Comparison of ENCODE assay signal across 8 cellular contexts in the genomic region with DNA sequence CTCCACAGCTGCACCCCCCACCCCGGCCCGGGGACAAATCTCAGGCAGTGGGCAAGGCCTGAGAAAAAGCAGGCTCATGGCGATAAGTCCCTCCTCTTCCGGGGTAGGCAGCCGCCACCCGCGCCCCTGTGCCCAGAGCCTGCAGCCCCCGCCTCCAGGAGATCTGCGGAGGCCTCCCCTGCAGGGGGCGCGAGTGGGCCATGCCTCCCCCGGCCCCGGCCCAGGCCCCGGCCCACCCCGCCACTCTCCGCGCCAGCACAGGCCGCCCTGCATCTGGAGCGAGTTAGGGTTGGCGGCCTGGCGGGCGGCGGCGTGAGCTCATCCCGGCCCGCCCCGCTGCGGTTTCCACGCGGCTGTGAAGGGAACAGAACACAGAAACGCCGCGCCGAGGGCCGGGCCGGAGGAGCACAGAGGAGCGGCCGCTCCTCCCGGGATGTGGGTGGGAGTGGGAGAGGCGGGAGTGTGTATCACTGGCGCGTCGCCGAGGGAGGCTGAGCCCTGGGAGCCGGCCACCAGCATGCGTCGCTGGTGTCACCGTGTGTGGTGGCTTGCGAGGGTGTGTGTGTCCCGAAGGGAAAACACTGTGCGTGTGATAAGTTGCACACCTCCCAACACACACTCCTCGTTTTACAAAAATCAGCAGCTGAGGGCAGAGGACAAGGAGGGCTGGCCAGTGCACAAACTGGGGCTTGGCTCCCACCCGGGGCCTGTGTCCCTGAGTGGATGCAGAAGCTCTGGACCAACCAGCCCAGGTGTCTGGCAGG. TPM values are rescaled to one million over a fixed set of nuclear protein-coding genes. Genes with fewer than 3 reads are reported as not detected.
DNase-seq lines count a peak whose midpoint lies in the region; ATAC-seq, FAIRE-seq and TF ChIP-seq lines count a peak whose summit lies in the region.

No MANE protein-coding gene starts in this region.

- TF ChIP-seq POLR2A in endothelial cell of umbilical vein (IDR thresholded peaks at IDR 0.05; ENCODE audit: low read depth, low read length) = no peak

- DNase-seq in NCI-H460 (ENCODE audit: extremely low read depth, low read depth) = peak; percentile 19
- DNase-seq in activated CD8-positive, alpha-beta memory T cell treated with anti-CD3 and anti-CD28 coated beads, Interleukin-2, amount 50 U/mL, for 24 hours (ENCODE audit: extremely low read depth) = peak; percentile 29
- DNase-seq in endothelial cell of umbilical vein (ENCODE audit: low read depth, low spot score) = peak; percentile 56
- DNase-seq in stimulated activated CD8-positive, alpha-beta memory T cell treated with anti-CD3 and anti-CD28 coated beads, Interleukin-4, amount 100 ng/mL, for 1 hour (ENCODE audit: low read depth in 2 of 2, low spot score in 1 of 2) = peak; percentile 32 to 49
- no peak for DNase-seq in SIG-M5 treated with dmso at 0.1 percent for 504 hours (lab: John Stamatoyannopoulos, UW; ENCODE audit: unreplicated experiment)

- peak; percentile 51 for TF ChIP-seq CTCF in GM12873 (IDR thresholded peaks at IDR 0.05; ENCODE audit: insufficient read depth, low read depth, low read length, missing control alignments)
- peak; percentile 33 to 56 for TF ChIP-seq CTCF in endothelial cell of umbilical vein (IDR thresholded peaks at IDR 0.05; ENCODE audit: extremely low read depth in 1 of 2, insufficient read depth in 1 of 2, low read depth in 1 of 2, low read length in 2 of 2)

- no TSS peak for BruUV-seq in endothelial cell of umbilical vein (replicated peaks; lab: Mats Ljungman, UMichigan)

- no peaks in the 10 kb centered on the region for H3K9me1 ChIP-seq in endothelial cell of umbilical vein (replicated peaks; ENCODE audit: control insufficient read depth, extremely low read depth, insufficient read depth, low read length)

- peak overlapping the region; percentile 3 for H3K27ac ChIP-seq in endothelial cell of umbilical vein (ENCODE audit: insufficient read depth, low read depth, low read length)

- no peaks in the 10 kb centered on the region for H3K79me2 ChIP-seq in endothelial cell of umbilical vein (ENCODE audit: control insufficient read depth, insufficient read depth, low read length)

- no peaks in the 10 kb centered on the region for H4K20me1 ChIP-seq in endothelial cell of umbilical vein (replicated peaks; ENCODE audit: control insufficient read depth, extremely low read depth, insufficient read depth, low read length)

- intact Hi-C loops in endothelial cell of umbilical vein (cut with micrococcal nuclease) = loop anchor here (2.0 kb wide), 1 partner anchor 33 kb away; no protein-coding TSS in a partner anchor

- H2AFZ ChIP-seq in endothelial cell of umbilical vein (ENCODE audit: low read depth, low read length) = peak overlapping the region; percentile 96

- H3K4me2 ChIP-seq in endothelial cell of umbilical vein (ENCODE audit: insufficient read depth, low read length) = peak overlapping the region; percentile 68

- dilution Hi-C loops in endothelial cell of umbilical vein (cut with MboI; ENCODE audit: extremely low pct_ligation_motif_present, low sequenced_read_pairs) = no loop called here

- peak overlapping the region; percentile 58 for H3K9ac ChIP-seq in endothelial cell of umbilical vein (replicated peaks; ENCODE audit: extremely low read depth, insufficient read depth, low read length)

- H3K9me3 ChIP-seq in endothelial cell of umbilical vein (replicated peaks; ENCODE audit: control insufficient read depth, insufficient read depth, low read length) (no peaks in the 10 kb centered on the region), mononuclear cell (ENCODE audit: low read depth, low read length) (peaks cover 10% of the 10 kb centered on the region)

- FAIRE-seq in endothelial cell of umbilical vein (lab: Jason Lieb, UNC) = peak; percentile 68

- peaks cover 14% of the 10 kb centered on the region for H3K4me1 ChIP-seq in endothelial cell of umbilical vein (ENCODE audit: control insufficient read depth, extremely low read depth, insufficient read depth, low read length)
- peaks cover 19% of the 10 kb centered on the region for H3K4me1 ChIP-seq in mononuclear cell (ENCODE audit: insufficient read depth, low read length)

- POLR2A ChIA-PET in endothelial cell of umbilical vein (lab: Charles Lee) = no interaction called here

- H3K4me3 ChIP-seq in endothelial cell of umbilical vein (replicated peaks in 1 of 3; ENCODE audit: insufficient read depth in 1 of 3, low read depth in 1 of 3, low read length in 3 of 3) = peak overlapping the region in 2 of 3 experiments; percentile 19 to 41
- peak overlapping the region; percentile 43 for H3K4me3 ChIP-seq in mononuclear cell (ENCODE audit: low read length)

- CTCF ChIA-PET in endothelial cell of umbilical vein (lab: Charles Lee) = interaction anchor here (0.8 to 2.0 kb wide), 17 partner anchors 8 to 357 kb away, joined by 3 to 13 read pairs (median 4); no protein-coding TSS in a partner anchor

- ATAC-seq in HG02678 (IDR thresholded peaks at IDR 0.05; ENCODE audit: unreplicated experiment) = peak; percentile 83

- H3K36me3 ChIP-seq in endothelial cell of umbilical vein (ENCODE audit: control insufficient read depth in 2 of 2, extremely low read depth in 1 of 2, insufficient read depth in 2 of 2, low read length in 2 of 2) = no peaks in the 10 kb centered on the region

- H3K27me3 ChIP-seq in endothelial cell of umbilical vein (ENCODE audit: control insufficient read depth in 2 of 2, insufficient read depth in 2 of 2, low read length in 2 of 2) (peaks cover 2 to 8% of the 10 kb centered on the region in 2 experiments), mononuclear cell (ENCODE audit: insufficient read depth, low read length) (no peaks in the 10 kb centered on the region)

TF ChIP-seq in endothelial cell of umbilical vein, 7 proteins besides CTCF, POLR2A, EP300 and RAD21:
- TF ChIP-seq MYC (IDR thresholded peaks at IDR 0.05; ENCODE audit: low read depth, low read length) = no peak
- TF ChIP-seq POLR2AphosphoS5 (IDR thresholded peaks at IDR 0.05; ENCODE audit: insufficient read depth, low read depth, low read length) = no peak
- TF ChIP-seq, protein P1, sequence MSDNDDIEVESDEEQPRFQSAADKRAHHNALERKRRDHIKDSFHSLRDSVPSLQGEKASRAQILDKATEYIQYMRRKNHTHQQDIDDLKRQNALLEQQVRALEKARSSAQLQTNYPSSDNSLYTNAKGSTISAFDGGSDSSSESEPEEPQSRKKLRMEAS (IDR thresholded peaks at IDR 0.05; ENCODE audit: insufficient read depth, insufficient read length) = no peak
- no peak for TF ChIP-seq FOS (IDR thresholded peaks at IDR 0.05; ENCODE audit: borderline replicate concordance, insufficient read depth, low read length)
- no peak for TF ChIP-seq JUN (IDR thresholded peaks at IDR 0.05; ENCODE audit: borderline replicate concordance, insufficient read depth, insufficient read length, low read depth)
- no peak for TF ChIP-seq EZH2 (IDR thresholded peaks at IDR 0.05; ENCODE audit: borderline replicate concordance, low read depth, low read length, severe bottlenecking)
- no peak for TF ChIP-seq GATA2 (IDR thresholded peaks at IDR 0.05; ENCODE audit: insufficient read depth, insufficient read length, low read depth, low read length)

RNA-seq across cellular contexts. Expression of a gene that starts 17.2 kb away (rescaled TPM):
- total RNA-seq in NCI-H460 (2014; rRNA removed; shearing (Covaris generic)) = not detected in 2 replicates
- not detected in 2 replicates for polyA plus RNA-seq in NCI-H460 (2014; cell fraction: nucleus; rRNA removed)
- total RNA-seq in endothelial cell of umbilical vein (not detected in 2 replicates), mononuclear cell (not detected)
- not detected in 2 replicates for polyA plus RNA-seq in endothelial cell of umbilical vein
- polyA plus RNA-seq in endothelial cell of umbilical vein (2011; cell fraction: cytosol; rRNA removed) = not detected in 2 replicates
- polyA plus RNA-seq in endothelial cell of umbilical vein (2011; cell fraction: nucleus; rRNA removed) = not detected in 2 replicates
- not detected in 2 replicates for polyA plus RNA-seq in endothelial cell of umbilical vein (2012)
- polyA minus RNA-seq in endothelial cell of umbilical vein = not detected in 2 replicates
- not detected for polyA minus RNA-seq in endothelial cell of umbilical vein (2011; cell fraction: cytosol; rRNA and poly(A)+ RNA removed)
- polyA minus RNA-seq in endothelial cell of umbilical vein (2011; cell fraction: nucleus; rRNA and poly(A)+ RNA removed) = not detected in 2 replicates

RNA-seq across cellular contexts. Expression of a gene that starts 31.5 kb away (rescaled TPM):
- 0.20 and 0.30 TPM in 2 replicates for total RNA-seq in NCI-H460 (2014; rRNA removed; shearing (Covaris generic))
- 1.4 and 2.3 TPM in 2 replicates for polyA plus RNA-seq in NCI-H460 (2014; cell fraction: nucleus; rRNA removed)
- 0.46 and 0.65 TPM in 2 replicates for total RNA-seq in endothelial cell of umbilical vein
- 0.08 TPM in 1 of 2 replicates, not detected in the other for polyA plus RNA-seq in endothelial cell of umbilical vein
- 0.14 and 0.25 TPM in 2 replicates for polyA plus RNA-seq in endothelial cell of umbilical vein (2011; cell fraction: cytosol; rRNA removed)
- 0.15 and 0.30 TPM in 2 replicates for polyA plus RNA-seq in endothelial cell of umbilical vein (2011; cell fraction: nucleus; rRNA removed)
- polyA plus RNA-seq in endothelial cell of umbilical vein (2012) = 0.17 TPM in 1 of 2 replicates, not detected in the other
- polyA minus RNA-seq in endothelial cell of umbilical vein = not detected in 2 replicates
- polyA minus RNA-seq in endothelial cell of umbilical vein (2011; cell fraction: cytosol; rRNA and poly(A)+ RNA removed) = not detected
- not detected in 2 replicates for polyA minus RNA-seq in endothelial cell of umbilical vein (2011; cell fraction: nucleus; rRNA and poly(A)+ RNA removed)
- not detected for total RNA-seq in mononuclear cell
